8 cellular contexts compared by ENCODE assay signal in the genomic region with DNA sequence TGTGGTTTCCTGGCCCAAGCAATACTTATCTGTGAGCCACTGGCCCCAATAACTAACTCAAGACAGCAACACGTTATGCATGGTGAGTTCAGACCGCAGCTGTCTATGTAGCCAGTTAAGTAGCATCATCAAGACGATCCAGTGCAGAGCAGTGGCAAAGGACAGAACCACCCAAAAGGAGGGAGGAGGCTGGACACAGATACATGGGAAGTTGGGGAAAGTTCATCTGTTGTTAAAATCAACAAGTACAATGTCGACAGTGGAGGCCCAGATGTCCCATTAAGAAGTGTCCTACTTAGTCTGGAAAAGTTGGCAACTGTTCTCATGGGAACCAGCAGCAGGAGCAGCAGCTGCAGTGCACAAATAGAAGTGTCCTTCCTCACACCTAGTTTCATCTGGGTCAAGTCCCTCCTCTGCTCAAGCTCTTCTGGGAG.
DNase-seq lines count a peak whose midpoint lies in the region; ATAC-seq and TF ChIP-seq lines count a peak whose summit lies in the region.

No MANE protein-coding gene starts in this region.

- ATAC-seq in GM19438 (IDR thresholded peaks at IDR 0.05; ENCODE audit: low read depth, unreplicated experiment) (peak; percentile 87), HG03108 (IDR thresholded peaks at IDR 0.05; ENCODE audit: unreplicated experiment) (peak; percentile 68)

- DNase-seq in AG10803 (ENCODE audit: low read depth), result peak; percentile 80
- peak; percentile 56 for DNase-seq in fibroblast of villous mesenchyme (ENCODE audit: low read depth)
- DNase-seq in retina, result no peak
- DNase-seq in NCI-H1048 (lab: John Stamatoyannopoulos, UW), result no peak
- DNase-seq in stimulated activated CD4-positive, alpha-beta T cell treated with anti-CD3 and anti-CD28 coated beads, Interleukin-2, amount 100 ng/mL, for 48 hours, result no peak
- DNase-seq in type B pancreatic cell (ENCODE audit: extremely low spot score, unreplicated experiment), result no peak

- H3K27me3 Mint-ChIP-seq in type B pancreatic cell, result peaks cover 7% of the 10 kb centered on the region

- peaks cover 58% of the 10 kb centered on the region for H3K4me1 Mint-ChIP-seq in type B pancreatic cell (ENCODE audit: unreplicated experiment)

- H3K4me3 ChIP-seq in AG10803 (ENCODE audit: low read length) (no peak overlapping the region), fibroblast of villous mesenchyme (ENCODE audit: low read depth, low read length) (no peak overlapping the region)

- TF ChIP-seq CTCF in AG10803 (conservative IDR thresholded peaks at IDR 0.05; ENCODE audit: low read length), result no peak
- no peak for TF ChIP-seq CTCF in fibroblast of villous mesenchyme (IDR thresholded peaks at IDR 0.05; ENCODE audit: insufficient read depth, low read depth, low read length)
- no peak for TF ChIP-seq CTCF in type B pancreatic cell (conservative IDR thresholded peaks at IDR 0.05)

- peaks cover 4% of the 10 kb centered on the region for H3K9me3 Mint-ChIP-seq in type B pancreatic cell

- H3K27ac Mint-ChIP-seq in type B pancreatic cell, result no peak overlapping the region

- H3K36me3 Mint-ChIP-seq in type B pancreatic cell, result no peaks in the 10 kb centered on the region

- H3K4me3 Mint-ChIP-seq in type B pancreatic cell, result no peak overlapping the region

Comparison
In these comparisons a context has a peak if more than half of its experiments do, and no peak if none do; other contexts are left out.
1. DNase-seq: peak in AG10803 (single experiment) and fibroblast of villous mesenchyme (single experiment); none in retina (single experiment), NCI-H1048 (single experiment), stimulated activated CD4-positive, alpha-beta T cell treated with anti-CD3 and anti-CD28 coated beads, Interleukin-2, amount 100 ng/mL, for 48 hours (0 of 2) and type B pancreatic cell (single experiment).